ENCODE assay signal across 28 cellular contexts in genomic region chr14:104302794-104303405, GRCh38.
A peak's percentile ranks its signal among the peaks of the same experiment; 100 is the strongest.
DNase-seq lines count a peak whose midpoint lies in the region; ATAC-seq, FAIRE-seq and TF ChIP-seq lines count a peak whose summit lies in the region.
"Had no signal": no experiment of that assay in that cellular context is flagged by ENCODE, and none has a peak within 500 bp of the region (broad histone marks: within the 10 kb centered on the region; RNA-seq: fewer than 3 reads in every experiment).

No MANE protein-coding gene starts in this region.

- H3K27me3 ChIP-seq in right lobe of liver, result no peaks in the 10 kb centered on the region
- H3K27me3 ChIP-seq in HepG2 (ENCODE audit: control insufficient read depth in 1 of 2, insufficient read depth in 2 of 2, low read length in 2 of 2), result peaks cover 5 to 38% of the 10 kb centered on the region in 2 experiments; a peak in 4 of 5 replicates
- H3K27me3 ChIP-seq: MG63 had no signal

- TF ChIP-seq POLR2A in right lobe of liver (IDR thresholded peaks at IDR 0.05) (no peak), HepG2 (IDR thresholded peaks at IDR 0.05; ENCODE audit: insufficient read depth in 1 of 2, low read depth in 2 of 2, low read length in 2 of 2) (no peak)

- H3K27ac Mint-ChIP-seq in brain (peak overlapping the region in 3 of 5 experiments; percentile 24 to 78 (median 45)), neural crest cell (ENCODE audit: unreplicated experiment) (peak overlapping the region; percentile 27), mesothelial cell of epicardium (no peak overlapping the region)
- H3K27ac Mint-ChIP-seq: CD8-positive, alpha-beta memory T cell had no signal

- H3K4me3 ChIP-seq in right lobe of liver (no peak overlapping the region), HepG2 (replicated peaks in 1 of 3; ENCODE audit: insufficient read depth in 1 of 3, low read depth in 2 of 3, low read length in 3 of 3) (no peak overlapping the region)
- H3K4me3 ChIP-seq: GM12878, MG63 had no signal

- no peak overlapping the region for H3K4me2 ChIP-seq in HepG2 (ENCODE audit: low read depth, low read length)
- H3K4me2 ChIP-seq: SK-N-SH had no signal

- DNase-seq in right lobe of liver (peak in 2 of 3 donors; percentile 4 to 35), HepG2 (ENCODE audit: low spot score) (no peak), neural crest cell (ENCODE audit: low read depth, low spot score) (no peak), mesothelial cell of epicardium (ENCODE audit: low spot score in 2 of 2, unreplicated experiment in 2 of 2) (no peak), NCI-H2196 (lab: John Stamatoyannopoulos, UW; ENCODE audit: unreplicated experiment) (no peak), pons (ENCODE audit: low spot score) (no peak)
- DNase-seq: DMS 273 treated with DMSO at 0.1 percent for 48 hours, DMS79, EL, GDM1, KBM-7, MG63, NCI-H1417, NCI-H1694, NCI-H2029 treated with DMSO at 0.1 percent for 48 hours, NCI-H2227 treated with DMSO at 0.1 percent for 48 hours, NCI-H510A, NCI-H69, SK-N-SH, SW 1271 had no signal

- in situ Hi-C loops in HepG2 (cut with HindIII; ENCODE audit: extremely low pct_ligation_motif_present, low pct_unique_long_range_greater_than_20kb), result no loop called here

- no peaks in the 10 kb centered on the region for H3K27me3 Mint-ChIP-seq in brain
- H3K27me3 Mint-ChIP-seq in neural crest cell (ENCODE audit: low read depth), result no peaks in the 10 kb centered on the region
- H3K27me3 Mint-ChIP-seq in mesothelial cell of epicardium (ENCODE audit: low read depth), result peaks cover 14% of the 10 kb centered on the region

- H3K36me3 ChIP-seq in right lobe of liver (no peaks in the 10 kb centered on the region), HepG2 (replicated peaks in 1 of 2; ENCODE audit: control insufficient read depth in 1 of 2, insufficient read depth in 2 of 2, low read length in 2 of 2) (no peaks in the 10 kb centered on the region)
- H3K36me3 ChIP-seq: MG63 had no signal

- H3K9ac ChIP-seq in HepG2 (ENCODE audit: insufficient read depth, low read depth, low read length), result no peak overlapping the region
- H3K9ac ChIP-seq: SK-N-SH had no signal

- intact Hi-C loops in right lobe of liver (cut with DNase I), result no loop called here
- intact Hi-C loops in HepG2 (cut with micrococcal nuclease; ENCODE audit: unreplicated experiment), result no loop called here

- peaks cover 0 to 9% (median 4%) of the 10 kb centered on the region in 5 experiments for H3K9me3 Mint-ChIP-seq in brain
- no peaks in the 10 kb centered on the region for H3K9me3 Mint-ChIP-seq in neural crest cell
- H3K9me3 Mint-ChIP-seq in mesothelial cell of epicardium, result peaks cover 3% of the 10 kb centered on the region

- POLR2A ChIA-PET in HepG2 (lab: Yijun Ruan, JAX), result no interaction called here

- no peaks in the 10 kb centered on the region for H3K36me3 Mint-ChIP-seq in brain
- no peaks in the 10 kb centered on the region for H3K36me3 Mint-ChIP-seq in neural crest cell (ENCODE audit: low read depth)
- no peaks in the 10 kb centered on the region for H3K36me3 Mint-ChIP-seq in mesothelial cell of epicardium

- 78% methylated on average over 3 of the region's 16 CpGs for WGBS in right lobe of liver (ENCODE audit: insufficient coverage, low coverage, low lambda C conversion rate, missing lambda C conversion rate)
- 0% methylated on average over 9 of the region's 16 CpGs for WGBS in HepG2 (ENCODE audit: low lambda C conversion rate)

- TF ChIP-seq RAD21 in HepG2 (CRISPR knock-in tag; IDR thresholded peaks at IDR 0.05), result no peak

- H3K4me3 Mint-ChIP-seq in brain, result no peak overlapping the region
- H3K4me3 Mint-ChIP-seq in neural crest cell, result no peak overlapping the region
- H3K4me3 Mint-ChIP-seq in mesothelial cell of epicardium, result no peak overlapping the region

- no peak overlapping the region for H2AFZ ChIP-seq in HepG2 (ENCODE audit: low read length)

- no peak for FAIRE-seq in HepG2 (lab: Jason Lieb, UNC)
- FAIRE-seq: A204.1, GM12878, H54 had no signal

- no peak overlapping the region for H3K27ac ChIP-seq in right lobe of liver
- H3K27ac ChIP-seq in HepG2 (ENCODE audit: extremely low read length, insufficient read depth, low read length), result no peak overlapping the region
- H3K27ac ChIP-seq: C4-2B, RWPE1 had no signal

- no TSS peak for BruUV-seq in HepG2 (replicated peaks; lab: Mats Ljungman, UMichigan)

- TF ChIP-seq CTCF in right lobe of liver (IDR thresholded peaks at IDR 0.05) (no peak), HepG2 (CRISPR knock-in tag; IDR thresholded peaks at IDR 0.05) (no peak), brain (conservative IDR thresholded peaks at IDR 0.05) (no peak), neural crest cell (conservative IDR thresholded peaks at IDR 0.05) (no peak), mesothelial cell of epicardium (IDR thresholded peaks at IDR 0.05; ENCODE audit: unreplicated experiment) (no peak)

- ATAC-seq in right lobe of liver (no peak), HepG2 (no peak), HG03439 (IDR thresholded peaks at IDR 0.05; ENCODE audit: unreplicated experiment) (no peak)
- ATAC-seq: GM12878 had no signal

- TF ChIP-seq EP300 in HepG2 (IDR thresholded peaks at IDR 0.05; ENCODE audit: low read depth in 2 of 2, low read length in 2 of 2), result no peak
- no peak for TF ChIP-seq EP300 in HepG2 (CRISPR knock-in tag; IDR thresholded peaks at IDR 0.05; ENCODE audit: borderline replicate concordance)

- H4K20me1 ChIP-seq in HepG2 (ENCODE audit: insufficient read depth, low read length), result no peaks in the 10 kb centered on the region

- H3K4me1 ChIP-seq in right lobe of liver (no peaks in the 10 kb centered on the region), HepG2 (ENCODE audit: insufficient read depth, low read length) (no peaks in the 10 kb centered on the region)

- peaks cover 40% of the 10 kb centered on the region for H3K4me1 Mint-ChIP-seq in brain
- peaks cover 4% of the 10 kb centered on the region for H3K4me1 Mint-ChIP-seq in neural crest cell
- no peaks in the 10 kb centered on the region for H3K4me1 Mint-ChIP-seq in mesothelial cell of epicardium
- H3K4me1 Mint-ChIP-seq: CD8-positive, alpha-beta memory T cell had no signal

- H3K9me3 ChIP-seq in right lobe of liver (no peaks in the 10 kb centered on the region), HepG2 (ENCODE audit: low read length) (no peaks in the 10 kb centered on the region; the same call in 1 of the 2 replicates)
- H3K9me3 ChIP-seq: MG63, SK-N-SH had no signal

- H3K79me2 ChIP-seq in HepG2 (ENCODE audit: insufficient read depth, low read length), result no peaks in the 10 kb centered on the region

- CTCF ChIA-PET in HepG2 (lab: Yijun Ruan, JAX; ENCODE audit: low intra/inter-chr PET ratio, low total read pairs), result no interaction called here

TF ChIP-seq in HepG2, 621 proteins besides CTCF, POLR2A, EP300 and RAD21:
- no peak for TF ChIP-seq MYNN (CRISPR knock-in tag; IDR thresholded peaks at IDR 0.05; ENCODE audit: low read depth)
- TF ChIP-seq MAZ (IDR thresholded peaks at IDR 0.05; ENCODE audit: borderline replicate concordance, low read depth, low read length), result no peak
- TF ChIP-seq MAZ (CRISPR knock-in tag; IDR thresholded peaks at IDR 0.05; ENCODE audit: low read depth), result no peak
- no peak for TF ChIP-seq ELF1 (CRISPR knock-in tag; IDR thresholded peaks at IDR 0.05)
- no peak for TF ChIP-seq ZNF543 (CRISPR knock-in tag; IDR thresholded peaks at IDR 0.05)
- TF ChIP-seq ATAD3A (CRISPR knock-in tag; IDR thresholded peaks at IDR 0.05), result no peak
- TF ChIP-seq STAT5B (CRISPR knock-in tag; IDR thresholded peaks at IDR 0.05), result no peak
- no peak for TF ChIP-seq MED1 (CRISPR knock-in tag; IDR thresholded peaks at IDR 0.05)
- no peak for TF ChIP-seq ZNF672 (CRISPR knock-in tag; IDR thresholded peaks at IDR 0.05)
- no peak for TF ChIP-seq POGK (CRISPR knock-in tag; conservative IDR thresholded peaks at IDR 0.05)
- TF ChIP-seq ZFP37 (CRISPR knock-in tag; IDR thresholded peaks at IDR 0.05; ENCODE audit: borderline replicate concordance), result no peak
- TF ChIP-seq HNRNPL (IDR thresholded peaks at IDR 0.05; ENCODE audit: low read depth, low read length), result no peak
- no peak for TF ChIP-seq ZFP41 (CRISPR knock-in tag; IDR thresholded peaks at IDR 0.05; ENCODE audit: borderline replicate concordance)
- TF ChIP-seq, protein P1, sequence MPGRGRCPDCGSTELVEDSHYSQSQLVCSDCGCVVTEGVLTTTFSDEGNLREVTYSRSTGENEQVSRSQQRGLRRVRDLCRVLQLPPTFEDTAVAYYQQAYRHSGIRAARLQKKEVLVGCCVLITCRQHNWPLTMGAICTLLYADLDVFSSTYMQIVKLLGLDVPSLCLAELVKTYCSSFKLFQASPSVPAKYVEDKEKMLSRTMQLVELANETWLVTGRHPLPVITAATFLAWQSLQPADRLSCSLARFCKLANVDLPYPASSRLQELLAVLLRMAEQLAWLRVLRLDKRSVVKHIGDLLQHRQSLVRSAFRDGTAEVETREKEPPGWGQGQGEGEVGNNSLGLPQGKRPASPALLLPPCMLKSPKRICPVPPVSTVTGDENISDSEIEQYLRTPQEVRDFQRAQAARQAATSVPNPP (CRISPR knock-in tag; IDR thresholded peaks at IDR 0.05), result no peak
- no peak for TF ChIP-seq CHD2 (IDR thresholded peaks at IDR 0.05; ENCODE audit: low read depth, low read length)
- TF ChIP-seq, protein P2, sequence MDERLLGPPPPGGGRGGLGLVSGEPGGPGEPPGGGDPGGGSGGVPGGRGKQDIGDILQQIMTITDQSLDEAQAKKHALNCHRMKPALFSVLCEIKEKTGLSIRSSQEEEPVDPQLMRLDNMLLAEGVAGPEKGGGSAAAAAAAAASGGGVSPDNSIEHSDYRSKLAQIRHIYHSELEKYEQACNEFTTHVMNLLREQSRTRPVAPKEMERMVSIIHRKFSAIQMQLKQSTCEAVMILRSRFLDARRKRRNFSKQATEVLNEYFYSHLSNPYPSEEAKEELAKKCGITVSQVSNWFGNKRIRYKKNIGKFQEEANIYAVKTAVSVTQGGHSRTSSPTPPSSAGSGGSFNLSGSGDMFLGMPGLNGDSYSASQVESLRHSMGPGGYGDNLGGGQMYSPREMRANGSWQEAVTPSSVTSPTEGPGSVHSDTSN (CRISPR knock-in tag; IDR thresholded peaks at IDR 0.05), result no peak
- no peak for TF ChIP-seq HMG20B (CRISPR knock-in tag; conservative IDR thresholded peaks at IDR 0.05)
- no peak for TF ChIP-seq JUNB (CRISPR knock-in tag; IDR thresholded peaks at IDR 0.05; ENCODE audit: borderline replicate concordance)

Comparison
In these comparisons a context has a peak if more than half of its experiments do, and no peak if none do; other contexts are left out.
1. DNase-seq: peak in right lobe of liver (2 of 3); none in HepG2 (single experiment), neural crest cell (single experiment), mesothelial cell of epicardium (0 of 2), NCI-H2196 (single experiment) and pons (single experiment).